ENCODE assay signal across 1 cellular context in the genomic region with DNA sequence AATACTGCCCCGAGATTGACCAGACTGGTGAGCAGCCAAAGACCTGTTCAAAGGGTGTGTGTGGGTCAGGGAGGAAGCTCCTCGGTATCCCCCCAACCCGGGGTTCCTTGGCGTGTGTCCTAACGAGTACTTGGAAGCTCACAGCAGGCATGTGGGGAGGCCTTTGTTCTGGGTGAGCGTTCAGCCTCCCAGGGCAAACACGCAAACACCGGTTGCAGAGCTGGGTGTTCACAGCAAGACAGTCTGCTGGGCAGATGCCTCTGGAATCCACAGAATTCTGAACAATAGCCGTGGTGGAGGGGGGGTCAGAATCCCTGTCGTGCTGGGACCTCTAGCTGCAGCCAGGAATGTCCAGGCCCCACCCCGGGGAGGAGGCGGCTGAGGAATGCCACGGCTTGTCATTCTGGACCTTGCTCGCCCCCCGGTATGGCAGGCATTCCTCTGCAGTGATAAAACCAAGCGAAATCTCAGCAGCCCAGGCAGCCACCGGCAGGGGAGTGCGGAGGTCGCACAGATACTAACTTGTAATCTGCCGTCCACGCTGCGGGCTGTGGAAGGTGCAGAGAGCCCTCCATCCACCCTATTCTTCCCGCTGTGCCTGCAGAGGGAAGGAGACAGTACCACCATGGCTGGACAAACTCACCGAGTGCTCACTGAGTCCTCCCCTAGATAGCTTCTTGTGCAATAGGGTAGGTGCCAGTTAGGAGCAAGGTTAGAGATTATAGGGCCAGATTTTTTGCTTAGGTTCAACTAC.
TF ChIP-seq lines count a peak whose summit lies in the region.

No MANE protein-coding gene starts in this region.

TF ChIP-seq in H1, 55 proteins besides CTCF, POLR2A, EP300 and RAD21 (continued from another document):
- TF ChIP-seq HDAC2 (IDR thresholded peaks at IDR 0.05; ENCODE audit: borderline replicate concordance in 1 of 2, low read depth in 2 of 2, low read length in 2 of 2) = peak in 1 of 2 experiments; percentile 66; a peak in 1 of 4 replicates
- TF ChIP-seq, protein P1, sequence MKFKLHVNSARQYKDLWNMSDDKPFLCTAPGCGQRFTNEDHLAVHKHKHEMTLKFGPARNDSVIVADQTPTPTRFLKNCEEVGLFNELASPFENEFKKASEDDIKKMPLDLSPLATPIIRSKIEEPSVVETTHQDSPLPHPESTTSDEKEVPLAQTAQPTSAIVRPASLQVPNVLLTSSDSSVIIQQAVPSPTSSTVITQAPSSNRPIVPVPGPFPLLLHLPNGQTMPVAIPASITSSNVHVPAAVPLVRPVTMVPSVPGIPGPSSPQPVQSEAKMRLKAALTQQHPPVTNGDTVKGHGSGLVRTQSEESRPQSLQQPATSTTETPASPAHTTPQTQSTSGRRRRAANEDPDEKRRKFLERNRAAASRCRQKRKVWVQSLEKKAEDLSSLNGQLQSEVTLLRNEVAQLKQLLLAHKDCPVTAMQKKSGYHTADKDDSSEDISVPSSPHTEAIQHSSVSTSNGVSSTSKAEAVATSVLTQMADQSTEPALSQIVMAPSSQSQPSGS (IDR thresholded peaks at IDR 0.05; ENCODE audit: low read length) = 0 out of 2 replicates have a peak, but pooled peaks have one; percentile 34
- TF ChIP-seq CHD2 (IDR thresholded peaks at IDR 0.05; ENCODE audit: low read length) = 0 out of 2 replicates have a peak, but pooled peaks have one; percentile 14
- 0 out of 2 replicates have a peak, but pooled peaks have one; percentile 33 for TF ChIP-seq POLR2AphosphoS5 (IDR thresholded peaks at IDR 0.05; ENCODE audit: low read depth, low read length)
- TF ChIP-seq NANOG (IDR thresholded peaks at IDR 0.05; ENCODE audit: insufficient read depth, low read depth, low read length, poor library complexity, severe bottlenecking) = peak; percentile 85
- peak; percentile 59 to 72; a peak in 2 of 4 replicates for TF ChIP-seq SIN3A (conservative IDR thresholded peaks at IDR 0.05 in 1 of 2, IDR thresholded peaks at IDR 0.05 in 1 of 2; ENCODE audit: low read depth in 1 of 2, low read length in 2 of 2)
- TF ChIP-seq JUND (IDR thresholded peaks at IDR 0.05; ENCODE audit: low read length) = 0 out of 2 replicates have a peak, but pooled peaks have one; percentile 25
- TF ChIP-seq TEAD4 (IDR thresholded peaks at IDR 0.05; ENCODE audit: low read depth, low read length) = peak; percentile 90
- TF ChIP-seq CTBP2 (IDR thresholded peaks at IDR 0.05; ENCODE audit: borderline replicate concordance, insufficient read depth, insufficient read length, low read length) = peak; percentile 82
- TF ChIP-seq TAF1 (IDR thresholded peaks at IDR 0.05; ENCODE audit: low read depth, low read length) = peak; percentile 49; the same call in 1 of the 2 replicates
- 0 out of 2 replicates have a peak, but pooled peaks have one; percentile 30 for TF ChIP-seq TCF12 (IDR thresholded peaks at IDR 0.05; ENCODE audit: low read depth, low read length)
